In the genomic region with DNA sequence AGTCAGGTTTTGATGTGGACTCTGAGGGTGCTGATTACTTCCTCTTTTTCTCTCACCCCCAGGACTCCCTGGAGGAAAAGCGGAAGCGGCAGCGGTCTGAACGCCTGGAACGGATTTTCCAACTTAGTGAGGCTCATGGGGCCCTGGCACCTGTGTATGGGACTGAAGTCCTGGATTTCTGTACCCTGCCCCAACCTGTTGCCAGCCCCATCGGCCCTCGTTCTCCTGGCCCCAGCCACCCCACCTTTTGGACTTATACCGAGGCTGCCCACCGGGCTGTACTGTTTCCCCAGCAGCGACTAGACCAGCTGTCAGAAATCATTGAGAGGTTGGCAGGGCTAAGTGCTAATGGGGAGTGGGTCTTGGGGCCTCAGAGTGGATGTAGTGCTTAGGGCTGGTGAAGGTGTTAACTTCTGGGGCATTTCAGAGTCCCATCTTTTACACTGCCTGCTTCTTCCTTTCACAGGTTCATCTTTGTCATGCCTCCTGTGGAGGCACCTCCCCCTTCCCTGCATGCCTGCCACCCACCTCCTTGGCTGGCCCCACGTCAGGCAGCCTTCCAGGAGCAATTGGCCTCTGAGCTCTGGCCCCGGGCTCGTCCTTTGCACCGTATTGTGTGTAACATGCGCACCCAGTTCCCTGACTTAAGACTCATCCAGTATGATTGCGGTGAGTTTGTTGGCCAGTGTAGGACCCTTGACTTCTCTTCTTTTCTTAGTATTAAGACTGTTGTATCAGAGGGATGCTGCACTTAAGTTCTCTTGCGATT, we compare ENCODE assay signal across 19 cellular contexts. TPM values are rescaled to one million over a fixed set of nuclear protein-coding genes. Genes with fewer than 3 reads are reported as not detected.
DNase-seq lines count a peak whose midpoint lies in the region; ATAC-seq and TF ChIP-seq lines count a peak whose summit lies in the region.
"Had no signal": no experiment of that assay in that cellular context is flagged by ENCODE, and none has a peak within 500 bp of the region (broad histone marks: within the 10 kb centered on the region; RNA-seq: fewer than 3 reads in every experiment).

No MANE protein-coding gene starts in this region.

- peaks cover 50 to 56% of the 10 kb centered on the region in 2 donors for H3K36me3 ChIP-seq in mucosa of rectum (ENCODE audit: control insufficient read depth in 2 of 2, insufficient read depth in 2 of 2, low read length in 2 of 2)

- H3K27ac ChIP-seq in mucosa of rectum (ENCODE audit: low read depth in 2 of 2, low read length in 2 of 2): peak overlapping the region; percentile 8 to 16
- H3K27ac ChIP-seq: esophagus squamous epithelium had no signal

- no peaks in the 10 kb centered on the region for H3K27me3 Mint-ChIP-seq in stimulated activated naive CD8-positive, alpha-beta T cell treated with anti-CD3 and anti-CD28 coated beads, Interleukin-15, amount 100 ng/mL, for 72 hours
- no peaks in the 10 kb centered on the region for H3K27me3 Mint-ChIP-seq in chondrocyte (ENCODE audit: low read depth)
- H3K27me3 Mint-ChIP-seq in activated naive CD4-positive, alpha-beta T cell treated with anti-CD3 and anti-CD28 coated beads for 36 hours (ENCODE audit: low read depth): no peaks in the 10 kb centered on the region
- H3K27me3 Mint-ChIP-seq: stimulated activated memory B cell treated with anti-CD40 and anti-IgM and Interleukin-4, amounts not matched to agents 10 μg/mL and 1 μg/mL and 100 μg/mL, for 72 hours had no signal

- intact Hi-C loops in activated naive CD4-positive, alpha-beta T cell treated with anti-CD3 and anti-CD28 coated beads for 36 hours (cut with micrococcal nuclease): no loop called here

- peaks cover 32% of the 10 kb centered on the region for H3K36me3 Mint-ChIP-seq in chondrocyte (ENCODE audit: low read depth)
- peaks cover 53% of the 10 kb centered on the region for H3K36me3 Mint-ChIP-seq in activated naive CD4-positive, alpha-beta T cell treated with anti-CD3 and anti-CD28 coated beads for 36 hours (ENCODE audit: low read depth)

- no peak overlapping the region for H3K4me3 Mint-ChIP-seq in stimulated activated naive CD8-positive, alpha-beta T cell treated with anti-CD3 and anti-CD28 coated beads, Interleukin-15, amount 100 ng/mL, for 72 hours
- H3K4me3 Mint-ChIP-seq in chondrocyte (ENCODE audit: unreplicated experiment): no peak overlapping the region
- H3K4me3 Mint-ChIP-seq in activated naive CD4-positive, alpha-beta T cell treated with anti-CD3 and anti-CD28 coated beads for 36 hours: no peak overlapping the region
- H3K4me3 Mint-ChIP-seq: CD8-positive, alpha-beta T cell; nephron progenitor cell; stimulated activated memory B cell treated with anti-CD40 and anti-IgM and Interleukin-4, amounts not matched to agents 10 μg/mL and 1 μg/mL and 100 μg/mL, for 72 hours had no signal

- H3K27ac Mint-ChIP-seq in stimulated activated naive CD8-positive, alpha-beta T cell treated with anti-CD3 and anti-CD28 coated beads, Interleukin-15, amount 100 ng/mL, for 72 hours: peak overlapping the region; percentile 38 to 77
- no peak overlapping the region for H3K27ac Mint-ChIP-seq in chondrocyte (ENCODE audit: unreplicated experiment)
- H3K27ac Mint-ChIP-seq in activated naive CD4-positive, alpha-beta T cell treated with anti-CD3 and anti-CD28 coated beads for 36 hours: no peak overlapping the region
- H3K27ac Mint-ChIP-seq: activated T-helper 2 cell treated with anti-CD3 and anti-CD28 coated beads, Interferon-gamma antibody, Interleukin-2, Interleukin-4, amounts not matched to agents 10 μg/mL and 5 μg/mL and 100 μg/mL, durations not matched to agents 14 hours and 24 hours and 36 hours; nephron progenitor cell; stimulated activated memory B cell treated with anti-CD40 and anti-IgM and Interleukin-4, amounts not matched to agents 10 μg/mL and 1 μg/mL and 100 μg/mL, for 72 hours had no signal

- peaks cover 7% of the 10 kb centered on the region for H3K4me1 Mint-ChIP-seq in stimulated activated naive CD8-positive, alpha-beta T cell treated with anti-CD3 and anti-CD28 coated beads, Interleukin-15, amount 100 ng/mL, for 72 hours
- H3K4me1 Mint-ChIP-seq in chondrocyte (ENCODE audit: low read depth): no peaks in the 10 kb centered on the region
- H3K4me1 Mint-ChIP-seq in activated naive CD4-positive, alpha-beta T cell treated with anti-CD3 and anti-CD28 coated beads for 36 hours (ENCODE audit: low read depth): peaks cover 2% of the 10 kb centered on the region
- H3K4me1 Mint-ChIP-seq: nephron progenitor cell had no signal

- H3K9ac ChIP-seq in mucosa of rectum (ENCODE audit: low read depth in 1 of 2, low read length in 2 of 2): peak overlapping the region in 1 of 2 donors; percentile 32

- no peaks in the 10 kb centered on the region for H3K9me3 ChIP-seq in mucosa of rectum (ENCODE audit: control insufficient read depth in 2 of 2, low read length in 2 of 2)
- H3K9me3 ChIP-seq: esophagus squamous epithelium, upper lobe of left lung had no signal

- DNase-seq in stimulated activated naive CD8-positive, alpha-beta T cell treated with anti-CD3 and anti-CD28 coated beads, Interleukin-15, amount 100 ng/mL, for 72 hours: no peak
- no peak for DNase-seq in stimulated activated naive CD8-positive, alpha-beta T cell treated with anti-CD3 and anti-CD28 coated beads, Interleukin-15, Interleukin-2, amounts not matched to agents 100 U/mL and 50 U/mL, for 24 hours
- DNase-seq in chondrocyte (ENCODE audit: low spot score) (peak; percentile 58), islet precursor cell (no peak)
- DNase-seq in activated CD4-positive, alpha-beta T cell treated with anti-CD3 and anti-CD28 coated beads, Interleukin-2, amount 50 U/mL, for 4 hours: no peak
- no peak for DNase-seq in activated naive CD4-positive, alpha-beta T cell treated with anti-CD3 and anti-CD28 coated beads for 36 hours
- DNase-seq: CD8-positive, alpha-beta T cell; DND-41; effector memory CD4-positive, alpha-beta T cell; esophagus squamous epithelium; mammary epithelial cell; NCI-H1694; nephron progenitor cell; SHP77 had no signal

- H3K4me3 ChIP-seq in mucosa of rectum (ENCODE audit: low read length in 2 of 2): no peak overlapping the region
- H3K4me3 ChIP-seq: esophagus squamous epithelium, upper lobe of left lung had no signal

- peaks cover 25 to 27% of the 10 kb centered on the region in 2 donors for H3K4me1 ChIP-seq in mucosa of rectum (ENCODE audit: control insufficient read depth in 2 of 2, insufficient read depth in 2 of 2, low read length in 2 of 2)
- H3K4me1 ChIP-seq: esophagus squamous epithelium, upper lobe of left lung had no signal

- CTCF ChIA-PET in activated naive CD4-positive, alpha-beta T cell treated with anti-CD3 and anti-CD28 coated beads for 36 hours (lab: Charles Lee): no interaction called here

- ATAC-seq in stimulated activated naive CD8-positive, alpha-beta T cell treated with anti-CD3 and anti-CD28 coated beads, Interleukin-15, amount 100 ng/mL, for 72 hours: no peak
- ATAC-seq in stimulated activated naive CD8-positive, alpha-beta T cell treated with anti-CD3 and anti-CD28 coated beads, Interleukin-15, Interleukin-2, amounts not matched to agents 100 U/mL and 50 U/mL, for 24 hours: no peak
- no peak for ATAC-seq in HG02938 (IDR thresholded peaks at IDR 0.05; ENCODE audit: unreplicated experiment)
- ATAC-seq: CD8-positive, alpha-beta T cell; stimulated activated memory B cell treated with anti-CD40 and anti-IgM and Interleukin-4, amounts not matched to agents 10 μg/mL and 1 μg/mL and 100 μg/mL, for 72 hours had no signal

- no peaks in the 10 kb centered on the region for H3K9me3 Mint-ChIP-seq in stimulated activated naive CD8-positive, alpha-beta T cell treated with anti-CD3 and anti-CD28 coated beads, Interleukin-15, amount 100 ng/mL, for 72 hours
- no peaks in the 10 kb centered on the region for H3K9me3 Mint-ChIP-seq in chondrocyte (ENCODE audit: low read depth)
- H3K9me3 Mint-ChIP-seq in activated naive CD4-positive, alpha-beta T cell treated with anti-CD3 and anti-CD28 coated beads for 36 hours: no peaks in the 10 kb centered on the region
- H3K9me3 Mint-ChIP-seq: activated T-helper 2 cell treated with anti-CD3 and anti-CD28 coated beads, Interferon-gamma antibody, Interleukin-2, Interleukin-4, amounts not matched to agents 10 μg/mL and 5 μg/mL and 100 μg/mL, durations not matched to agents 14 hours and 24 hours and 36 hours; CD8-positive, alpha-beta T cell; nephron progenitor cell; stimulated activated memory B cell treated with anti-CD40 and anti-IgM and Interleukin-4, amounts not matched to agents 10 μg/mL and 1 μg/mL and 100 μg/mL, for 72 hours had no signal

- H3K27me3 ChIP-seq in mucosa of rectum (ENCODE audit: control insufficient read depth in 2 of 2, insufficient read depth in 2 of 2, low read length in 2 of 2): no peaks in the 10 kb centered on the region
- H3K27me3 ChIP-seq: esophagus squamous epithelium, upper lobe of left lung had no signal

- TF ChIP-seq CTCF in chondrocyte (IDR thresholded peaks at IDR 0.05): no peak

RNA-seq across cellular contexts. Expression of a gene that starts 19.1 kb away (rescaled TPM):
- total RNA-seq in chondrocyte: 18.8 to 28.1 TPM (median 19.0 TPM) in 3 replicates
- total RNA-seq in activated naive CD4-positive, alpha-beta T cell treated with anti-CD3 and anti-CD28 coated beads for 36 hours: 10 to 100 TPM; 23.3 to 26.4 TPM

RNA-seq across cellular contexts. Expression of a gene that starts 30.1 kb away (rescaled TPM):
- total RNA-seq in chondrocyte: 49.2 to 63.9 TPM (median 52.5 TPM) in 3 replicates
- 10 to 100 TPM; 52.3 to 55.2 TPM for total RNA-seq in activated naive CD4-positive, alpha-beta T cell treated with anti-CD3 and anti-CD28 coated beads for 36 hours

RNA-seq across cellular contexts. Expression of a gene that starts 32.8 kb away (rescaled TPM):
- total RNA-seq in chondrocyte: 6.3 to 10.0 TPM (median 7.1 TPM) in 3 replicates
- 1 to 10 TPM; 2.0 to 2.3 TPM for total RNA-seq in activated naive CD4-positive, alpha-beta T cell treated with anti-CD3 and anti-CD28 coated beads for 36 hours

RNA-seq across cellular contexts. Expression of a gene that starts 33.0 kb away (rescaled TPM):
- total RNA-seq in chondrocyte: 71.1 to 104 TPM (median 78.6 TPM) in 3 replicates
- 10 to 100 TPM; 51.1 to 61.0 TPM for total RNA-seq in activated naive CD4-positive, alpha-beta T cell treated with anti-CD3 and anti-CD28 coated beads for 36 hours

RNA-seq across cellular contexts. Expression of a gene that starts 57.9 kb away (rescaled TPM):
- 18.8 to 20.2 TPM (median 18.9 TPM) in 3 replicates for total RNA-seq in chondrocyte
- 1 to 10 TPM; 2.1 to 2.3 TPM for total RNA-seq in activated naive CD4-positive, alpha-beta T cell treated with anti-CD3 and anti-CD28 coated beads for 36 hours

Comparison
In these comparisons a context has a peak if more than half of its experiments do, and no peak if none do; other contexts are left out.
1. H3K27ac Mint-ChIP-seq: peak in stimulated activated naive CD8-positive, alpha-beta T cell treated with anti-CD3 and anti-CD28 coated beads, Interleukin-15, amount 100 ng/mL, for 72 hours (2 of 2); none in chondrocyte (single experiment) and activated naive CD4-positive, alpha-beta T cell treated with anti-CD3 and anti-CD28 coated beads for 36 hours (single experiment).